In the genomic region with DNA sequence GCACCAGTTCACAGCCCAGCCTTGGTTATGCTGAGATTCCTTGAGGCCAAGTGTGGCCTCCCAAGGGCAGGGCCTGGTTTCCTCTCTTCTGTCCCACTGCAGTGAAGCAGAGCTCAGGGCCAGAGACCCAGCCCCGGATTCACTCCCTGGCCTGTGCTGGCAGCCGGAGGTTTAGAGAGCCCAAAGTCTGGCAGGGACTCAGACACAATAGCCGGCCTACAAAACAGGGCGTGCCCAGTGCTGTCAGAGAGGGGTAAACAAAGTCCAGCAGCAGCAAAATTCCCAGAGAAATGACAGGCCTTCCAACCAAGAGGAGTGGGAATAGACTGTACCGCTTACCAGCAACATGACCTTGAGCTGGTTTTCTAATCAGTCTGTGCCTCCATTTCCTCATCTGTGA, we compare ENCODE assay signal across 24 cellular contexts. TPM values are rescaled to one million over a fixed set of nuclear protein-coding genes. Genes with fewer than 3 reads are reported as not detected.
DNase-seq lines count a peak whose midpoint lies in the region; ATAC-seq and TF ChIP-seq lines count a peak whose summit lies in the region.
"Had no signal": no experiment of that assay in that cellular context is flagged by ENCODE, and none has a peak within 500 bp of the region (broad histone marks: within the 10 kb centered on the region; RNA-seq: fewer than 3 reads in every experiment).

No MANE protein-coding gene starts in this region.

- TF ChIP-seq POLR2A in gastroesophageal sphincter (IDR thresholded peaks at IDR 0.05): no peak

- H3K27me3 ChIP-seq in RWPE2 (ENCODE audit: insufficient read depth, poor library complexity, severe bottlenecking) (no peaks in the 10 kb centered on the region), duodenal mucosa (ENCODE audit: control insufficient read depth in 1 of 2, insufficient read depth in 2 of 2, low read length in 2 of 2) (no peaks in the 10 kb centered on the region), lower lobe of right lung (ENCODE audit: low read depth) (no peaks in the 10 kb centered on the region), thoracic aorta (replicated peaks; ENCODE audit: insufficient read depth) (no peaks in the 10 kb centered on the region), gastroesophageal sphincter (no peaks in the 10 kb centered on the region)

- H3K27ac ChIP-seq in RWPE2 (ENCODE audit: poor library complexity, severe bottlenecking) (peak overlapping the region; percentile 57), duodenal mucosa (ENCODE audit: low read depth, low read length) (peak overlapping the region; percentile 77), lower lobe of right lung (peak overlapping the region; percentile 44), thoracic aorta (peak overlapping the region; percentile 75 to 87), gastroesophageal sphincter (no peak overlapping the region)
- H3K27ac ChIP-seq: psoas muscle had no signal

- H3K36me3 ChIP-seq in RWPE2 (ENCODE audit: low read depth) (no peaks in the 10 kb centered on the region), duodenal mucosa (ENCODE audit: control insufficient read depth in 1 of 2, insufficient read depth in 2 of 2, low read length in 2 of 2) (peaks cover 0 to 27% of the 10 kb centered on the region in 2 donors), lower lobe of right lung (peaks cover 28% of the 10 kb centered on the region), thoracic aorta (no peaks in the 10 kb centered on the region), gastroesophageal sphincter (no peaks in the 10 kb centered on the region)

- H3K4me1 ChIP-seq in RWPE2 (ENCODE audit: insufficient read depth, poor library complexity, severe bottlenecking): peaks cover 13% of the 10 kb centered on the region
- H3K4me1 ChIP-seq in duodenal mucosa (ENCODE audit: control insufficient read depth in 1 of 2, insufficient read depth in 2 of 2, low read length in 2 of 2): peaks cover 59 to 66% of the 10 kb centered on the region in 2 donors
- peaks cover 61% of the 10 kb centered on the region for H3K4me1 ChIP-seq in lower lobe of right lung
- peaks cover 17 to 61% of the 10 kb centered on the region in 2 donors for H3K4me1 ChIP-seq in thoracic aorta (ENCODE audit: control insufficient read depth in 1 of 2, low read depth in 2 of 2)
- no peaks in the 10 kb centered on the region for H3K4me1 ChIP-seq in gastroesophageal sphincter
- H3K4me1 ChIP-seq: psoas muscle had no signal

- H3K9me3 ChIP-seq in RWPE2 (ENCODE audit: severe bottlenecking) (no peaks in the 10 kb centered on the region), duodenal mucosa (ENCODE audit: control insufficient read depth in 1 of 2, low read length in 2 of 2) (no peaks in the 10 kb centered on the region), lower lobe of right lung (no peaks in the 10 kb centered on the region), thoracic aorta (no peaks in the 10 kb centered on the region), gastroesophageal sphincter (no peaks in the 10 kb centered on the region)
- H3K9me3 ChIP-seq: Caco-2, psoas muscle had no signal

- 71 to 100% methylated on average over 1 to 3 of the region's 5 CpGs for WGBS in gastroesophageal sphincter (ENCODE audit: low coverage in 1 of 2), 2 donors

- ATAC-seq in RWPE2 (ENCODE audit: low read depth) (no peak), lower lobe of right lung (peak in 1 of 2 donors; percentile 18), thoracic aorta (ENCODE audit: insufficient number of reproducible peaks, low FRiP score, low read depth) (no peak), gastroesophageal sphincter (no peak), HG03521 (IDR thresholded peaks at IDR 0.05; ENCODE audit: unreplicated experiment) (no peak)

- H3K4me3 ChIP-seq in RWPE2 (ENCODE audit: severe bottlenecking) (no peak overlapping the region), duodenal mucosa (ENCODE audit: low read depth in 1 of 2, low read length in 2 of 2) (no peak overlapping the region), lower lobe of right lung (no peak overlapping the region), thoracic aorta (no peak overlapping the region), gastroesophageal sphincter (no peak overlapping the region)
- H3K4me3 ChIP-seq: psoas muscle had no signal

- TF ChIP-seq CTCF in RWPE2 (IDR thresholded peaks at IDR 0.05; ENCODE audit: poor library complexity, severe bottlenecking) (no peak), lower lobe of right lung (IDR thresholded peaks at IDR 0.05) (no peak), thoracic aorta (IDR thresholded peaks at IDR 0.05) (no peak), gastroesophageal sphincter (IDR thresholded peaks at IDR 0.05) (no peak)

- peak overlapping the region; percentile 7 to 57 for H3K9ac ChIP-seq in duodenal mucosa (ENCODE audit: low read depth in 1 of 2, low read length in 2 of 2)

- DNase-seq in RWPE2 (ENCODE audit: low spot score): no peak
- no peak for DNase-seq in lower lobe of right lung
- no peak for DNase-seq in thoracic aorta (ENCODE audit: low spot score)
- DNase-seq in middle frontal gyrus (ENCODE audit: extremely low spot score, low spot score): no peak
- DNase-seq: activated CD4-positive, alpha-beta T cell treated with anti-CD3 and anti-CD28 coated beads for 4 hours; activated CD8-positive, alpha-beta memory T cell treated with anti-CD3 and anti-CD28 coated beads, Interleukin-2, amount 50 U/mL, for 4 hours; activated effector memory CD4-positive, alpha-beta T cell treated with anti-CD3 and anti-CD28 coated beads, Interleukin-2, amount 50 U/mL, for 16 hours; Caco-2; effector CD8-positive, alpha-beta T cell; GOT3; head of caudate nucleus; immature natural killer cell; Karpas-422; mesenchymal stem cell; NCI-H1092; NCI-H2081 treated with DMSO at 0.1 percent for 48 hours; NCI-H510A; nephron progenitor cell; psoas muscle; RPMI8226; substantia nigra had no signal

- intact Hi-C loops in lower lobe of right lung (cut with DNase I): no loop called here

- no peak for TF ChIP-seq EP300 in gastroesophageal sphincter (IDR thresholded peaks at IDR 0.05)

RNA-seq across cellular contexts. Expression of gene VIPR1, which starts 14.0 kb away (rescaled TPM):
- 212 TPM for total RNA-seq in lower lobe of right lung
- total RNA-seq in thoracic aorta: 10 to 100 TPM; 31.0 to 48.7 TPM
- total RNA-seq in gastroesophageal sphincter: 1 to 10 TPM; 3.8 to 9.5 (median 5.9) TPM

Comparison
In these comparisons a context has a peak if more than half of its experiments do, and no peak if none do; other contexts are left out.
1. H3K27ac ChIP-seq: peak in RWPE2 (single experiment), duodenal mucosa (single experiment), lower lobe of right lung (single experiment) and thoracic aorta (2 of 2); none in gastroesophageal sphincter (0 of 4).